ENCODE assay signal across 1 cellular context in the genomic region with DNA sequence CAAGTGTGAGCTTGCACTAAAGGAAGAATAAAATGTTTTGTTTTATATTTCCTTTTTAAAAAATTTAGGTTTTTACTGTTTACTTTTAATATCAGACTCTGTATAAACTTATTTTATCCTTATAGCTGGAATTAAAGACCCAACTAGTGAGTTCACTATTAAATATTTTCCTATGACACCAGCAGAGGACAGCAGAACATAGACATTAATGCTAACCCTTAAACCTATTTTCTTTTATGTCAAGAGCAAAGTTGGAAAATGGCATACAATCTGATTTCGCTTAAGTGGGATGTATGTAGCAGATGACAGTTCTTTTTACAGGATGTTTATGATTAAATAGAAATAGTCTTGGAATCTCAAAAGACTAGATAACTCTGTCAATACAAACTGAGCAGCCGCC.
A peak's percentile ranks its signal among the peaks of the same experiment; 100 is the strongest.
TF ChIP-seq lines count a peak whose summit lies in the region.

No MANE protein-coding gene starts in this region.

TF ChIP-seq in HepG2, 621 proteins besides CTCF, POLR2A, EP300 and RAD21 (continued from another document):
- TF ChIP-seq, protein P1, sequence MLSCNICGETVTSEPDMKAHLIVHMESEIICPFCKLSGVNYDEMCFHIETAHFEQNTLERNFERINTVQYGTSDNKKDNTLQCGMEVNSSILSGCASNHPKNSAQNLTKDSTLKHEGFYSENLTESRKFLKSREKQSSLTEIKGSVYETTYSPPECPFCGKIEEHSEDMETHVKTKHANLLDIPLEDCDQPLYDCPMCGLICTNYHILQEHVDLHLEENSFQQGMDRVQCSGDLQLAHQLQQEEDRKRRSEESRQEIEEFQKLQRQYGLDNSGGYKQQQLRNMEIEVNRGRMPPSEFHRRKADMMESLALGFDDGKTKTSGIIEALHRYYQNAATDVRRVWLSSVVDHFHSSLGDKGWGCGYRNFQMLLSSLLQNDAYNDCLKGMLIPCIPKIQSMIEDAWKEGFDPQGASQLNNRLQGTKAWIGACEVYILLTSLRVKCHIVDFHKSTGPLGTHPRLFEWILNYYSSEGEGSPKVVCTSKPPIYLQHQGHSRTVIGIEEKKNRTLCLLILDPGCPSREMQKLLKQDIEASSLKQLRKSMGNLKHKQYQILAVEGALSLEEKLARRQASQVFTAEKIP (CRISPR knock-in tag; IDR thresholded peaks at IDR 0.05; ENCODE audit: borderline replicate concordance) = no peak
- TF ChIP-seq NFRKB (IDR thresholded peaks at IDR 0.05) (no peak), ZBTB34 (CRISPR knock-in tag; IDR thresholded peaks at IDR 0.05) (no peak), MXI1 (IDR thresholded peaks at IDR 0.05; ENCODE audit: borderline replicate concordance, low read depth, low read length) (no peak), SMC3 (IDR thresholded peaks at IDR 0.05; ENCODE audit: low read length) (peak; percentile 64)
- TF ChIP-seq, protein P2, sequence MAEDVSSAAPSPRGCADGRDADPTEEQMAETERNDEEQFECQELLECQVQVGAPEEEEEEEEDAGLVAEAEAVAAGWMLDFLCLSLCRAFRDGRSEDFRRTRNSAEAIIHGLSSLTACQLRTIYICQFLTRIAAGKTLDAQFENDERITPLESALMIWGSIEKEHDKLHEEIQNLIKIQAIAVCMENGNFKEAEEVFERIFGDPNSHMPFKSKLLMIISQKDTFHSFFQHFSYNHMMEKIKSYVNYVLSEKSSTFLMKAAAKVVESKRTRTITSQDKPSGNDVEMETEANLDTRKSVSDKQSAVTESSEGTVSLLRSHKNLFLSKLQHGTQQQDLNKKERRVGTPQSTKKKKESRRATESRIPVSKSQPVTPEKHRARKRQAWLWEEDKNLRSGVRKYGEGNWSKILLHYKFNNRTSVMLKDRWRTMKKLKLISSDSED (CRISPR knock-in tag; IDR thresholded peaks at IDR 0.05) = no peak
- TF ChIP-seq, protein P3, sequence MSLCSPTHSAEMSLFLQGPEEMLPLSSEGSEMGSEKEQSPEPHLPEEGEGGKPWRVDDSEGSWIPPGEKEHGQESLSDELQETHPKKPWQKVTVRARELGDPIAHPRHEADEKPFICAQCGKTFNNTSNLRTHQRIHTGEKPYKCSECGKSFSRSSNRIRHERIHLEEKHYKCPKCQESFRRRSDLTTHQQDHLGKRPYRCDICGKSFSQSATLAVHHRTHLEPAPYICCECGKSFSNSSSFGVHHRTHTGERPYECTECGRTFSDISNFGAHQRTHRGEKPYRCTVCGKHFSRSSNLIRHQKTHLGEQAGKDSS (CRISPR knock-in tag; IDR thresholded peaks at IDR 0.05; ENCODE audit: borderline replicate concordance, low read depth) = no peak
TF ChIP-seq in HepG2: peak in this region for 2.
